Comparison of ENCODE assay signal across 18 cellular contexts in genomic region chr18:34971313-34971712, GRCh38.
DNase-seq lines count a peak whose midpoint lies in the region; ATAC-seq, FAIRE-seq and TF ChIP-seq lines count a peak whose summit lies in the region.
"Had no signal": no experiment of that assay in that cellular context is flagged by ENCODE, and none has a peak within 500 bp of the region (broad histone marks: within the 10 kb centered on the region; RNA-seq: fewer than 3 reads in every experiment).

No MANE protein-coding gene starts in this region.

- H3K9me1 ChIP-seq in K562 (ENCODE audit: control insufficient read depth, insufficient read depth, low read length), result no peaks in the 10 kb centered on the region

- no peak for ATAC-seq in K562
- no peak for ATAC-seq in HG03571 (IDR thresholded peaks at IDR 0.05; ENCODE audit: unreplicated experiment)
- no peak for ATAC-seq in GM19467 (IDR thresholded peaks at IDR 0.05; ENCODE audit: unreplicated experiment)
- ATAC-seq: Panc1, T-cell had no signal

- H3K9ac ChIP-seq in K562 (ENCODE audit: insufficient read depth in 1 of 2, low read depth in 2 of 2, low read length in 2 of 2) (no peak overlapping the region), kidney (ENCODE audit: low read length in 2 of 2) (no peak overlapping the region)
- H3K9ac ChIP-seq: neural progenitor cell had no signal

- BruUV-seq in K562 (replicated peaks; lab: Mats Ljungman, UMichigan), result no TSS peak

- POLR2A ChIA-PET in K562 (lab: Yijun Ruan, JAX), result interaction anchor here (0.9 to 1.6 kb wide), 2 partner anchors 9 to 230 kb away, joined by 3 read pairs; no protein-coding TSS in a partner anchor

- no peaks in the 10 kb centered on the region for H3K36me3 ChIP-seq in K562 (ENCODE audit: control insufficient read depth, insufficient read depth, low read length)
- no peaks in the 10 kb centered on the region for H3K36me3 ChIP-seq in testis (ENCODE audit: low read depth, missing control alignments)
- no peaks in the 10 kb centered on the region for H3K36me3 ChIP-seq in kidney (ENCODE audit: control insufficient read depth in 1 of 2, insufficient read depth in 2 of 2, low read length in 2 of 2)
- H3K36me3 ChIP-seq: adrenal gland, neural progenitor cell had no signal

- intact Hi-C loops in K562 (cut with micrococcal nuclease), result no loop called here
- intact Hi-C loops in testis (cut with DNase I; ENCODE audit: low total_unique reads), result no loop called here
- intact Hi-C loops in kidney (cut with DNase I), result no loop called here

- FAIRE-seq in D721Med (lab: Jason Lieb, UNC), result peak; percentile 79
- no peak for FAIRE-seq in K562 (lab: Jason Lieb, UNC)
- FAIRE-seq in islet of Langerhans (lab: Jason Lieb, UNC), result peak; percentile 9
- no peak for FAIRE-seq in kidney (lab: Jason Lieb, UNC)
- FAIRE-seq: keratinocyte had no signal

- no peak overlapping the region for H3K4me3 ChIP-seq in K562
- no peak overlapping the region for H3K4me3 ChIP-seq in testis
- no peak overlapping the region for H3K4me3 ChIP-seq in kidney (ENCODE audit: low read length in 2 of 2)
- H3K4me3 ChIP-seq: adrenal gland, neural progenitor cell had no signal

- in situ Hi-C loops in K562 (cut with MboI), result no loop called here

- CTCF ChIA-PET in K562 (lab: Yijun Ruan, JAX; ENCODE audit: low intra/inter-chr PET ratio), result no interaction called here

- TF ChIP-seq POLR2A in K562 (conservative IDR thresholded peaks at IDR 0.05), result no peak
- no peak for TF ChIP-seq POLR2A in testis (IDR thresholded peaks at IDR 0.05)

- no peak overlapping the region for H3K27ac ChIP-seq in K562 (ENCODE audit: extremely low read depth, low read depth, low read length)
- no peak overlapping the region for H3K27ac ChIP-seq in testis
- no peak overlapping the region for H3K27ac ChIP-seq in kidney (ENCODE audit: low read depth in 2 of 2, low read length in 2 of 2)
- H3K27ac ChIP-seq: adrenal gland, neural progenitor cell, VCaP had no signal

- no peak for TF ChIP-seq EP300 in K562 (IDR thresholded peaks at IDR 0.05; ENCODE audit: low read length)

- TF ChIP-seq RAD21 in K562 (CRISPR knock-in tag; conservative IDR thresholded peaks at IDR 0.05 in 1 of 2, IDR thresholded peaks at IDR 0.05 in 1 of 2), result no peak

- no peak overlapping the region for H3K4me2 ChIP-seq in K562 (ENCODE audit: insufficient read depth, low read length)
- H3K4me2 ChIP-seq: neural progenitor cell had no signal

- WGBS in K562 (ENCODE audit: insufficient coverage, low coverage, missing lambda C conversion rate), result 0% methylated on average over 1 of the region's 1 CpG
- WGBS in testis, 2 donors, result 73 to 81% methylated on average over 1 of the region's 1 CpG

- H3K4me1 ChIP-seq in K562 (replicated peaks in 1 of 2; ENCODE audit: control insufficient read depth in 2 of 2, insufficient read depth in 2 of 2, low read length in 2 of 2), result peaks cover 0 to 4% of the 10 kb centered on the region in 2 experiments; a peak in 1 of 5 replicates
- no peaks in the 10 kb centered on the region for H3K4me1 ChIP-seq in testis
- H3K4me1 ChIP-seq in kidney (ENCODE audit: control insufficient read depth in 1 of 2, insufficient read depth in 1 of 2, low read depth in 1 of 2, low read length in 2 of 2), result no peaks in the 10 kb centered on the region
- H3K4me1 ChIP-seq: adrenal gland had no signal

- no peak for DNase-seq in D721Med (ENCODE audit: insufficient read length, low spot score)
- peak; percentile 26 for DNase-seq in LoVo (ENCODE audit: low spot score)
- no peak for DNase-seq in K562 (ENCODE audit: extremely low read depth in 1 of 4, low spot score in 3 of 4)
- no peak for DNase-seq in testis
- DNase-seq in kidney, result no peak
- DNase-seq: adrenal gland; Calu3; NCI-H1105; NCI-H774; stimulated activated CD4-positive, alpha-beta T cell treated with anti-CD3 and anti-CD28 coated beads, Interleukin-1b, Interleukin-23, amount 100 ng/mL, for 48 hours; T-cell had no signal

- H3K79me2 ChIP-seq in K562 (ENCODE audit: control insufficient read depth, insufficient read depth, low read length), result no peaks in the 10 kb centered on the region

- H3K27me3 ChIP-seq in K562 (ENCODE audit: control insufficient read depth in 2 of 2, insufficient read depth in 2 of 2, low read length in 2 of 2) (peaks cover 7 to 10% of the 10 kb centered on the region in 2 experiments; a peak in 2 of 5 replicates), testis (no peaks in the 10 kb centered on the region)
- H3K27me3 ChIP-seq: adrenal gland had no signal

- no peaks in the 10 kb centered on the region for H3K9me3 ChIP-seq in K562 (replicated peaks; ENCODE audit: control insufficient read depth, insufficient read depth, low read depth, low read length)
- no peaks in the 10 kb centered on the region for H3K9me3 ChIP-seq in testis
- no peaks in the 10 kb centered on the region for H3K9me3 ChIP-seq in kidney (ENCODE audit: control insufficient read depth in 1 of 2, low read length in 2 of 2)
- H3K9me3 ChIP-seq: adrenal gland had no signal

- H4K20me1 ChIP-seq in K562 (replicated peaks; ENCODE audit: control insufficient read depth, insufficient read depth, low read length), result no peaks in the 10 kb centered on the region

- TF ChIP-seq CTCF in D721Med (IDR thresholded peaks at IDR 0.05; ENCODE audit: insufficient read depth, missing control alignments), result no peak
- TF ChIP-seq CTCF in K562 (IDR thresholded peaks at IDR 0.05 in 2 of 3, conservative IDR thresholded peaks at IDR 0.05 in 1 of 3; ENCODE audit: insufficient read depth in 2 of 3, low read depth in 1 of 3, low read length in 3 of 3), result no peak
- TF ChIP-seq CTCF in testis (IDR thresholded peaks at IDR 0.05), result no peak
- TF ChIP-seq CTCF in kidney (IDR thresholded peaks at IDR 0.05; ENCODE audit: borderline replicate concordance, extremely low read depth, insufficient read depth), result no peak

- no peak overlapping the region for H2AFZ ChIP-seq in K562 (ENCODE audit: low read depth, low read length)
- H2AFZ ChIP-seq: neural progenitor cell had no signal

TF ChIP-seq in K562, 482 proteins besides CTCF, POLR2A, EP300 and RAD21 (continues in another document):
- TF ChIP-seq CEBPG (CRISPR knock-in tag; IDR thresholded peaks at IDR 0.05) (no peak), CEBPG (tag; conservative IDR thresholded peaks at IDR 0.05 in 1 of 2, IDR thresholded peaks at IDR 0.05 in 1 of 2) (peak in 1 of 2 experiments; percentile 76; a peak in 2 of 4 replicates), POLR2H (tag; IDR thresholded peaks at IDR 0.05; ENCODE audit: low read depth) (no peak), RFX5 (IDR thresholded peaks at IDR 0.05; ENCODE audit: low read depth, low read length) (no peak), JUND (IDR thresholded peaks at IDR 0.05; ENCODE audit: borderline replicate concordance, low read depth, low read length) (no peak), JUND (tag; IDR thresholded peaks at IDR 0.05; ENCODE audit: borderline replicate concordance, low read depth, low read length) (no peak), ZNF3 (CRISPR knock-in tag; IDR thresholded peaks at IDR 0.05) (no peak), MAX (CRISPR knock-in tag; IDR thresholded peaks at IDR 0.05) (no peak), ATF3 (IDR thresholded peaks at IDR 0.05) (peak; percentile 61), ATF3 (CRISPR knock-in tag; conservative IDR thresholded peaks at IDR 0.05) (no peak), RERE (CRISPR knock-in tag; IDR thresholded peaks at IDR 0.05; ENCODE audit: borderline replicate concordance) (no peak), SMARCE1 (IDR thresholded peaks at IDR 0.05) (no peak), PTTG1 (tag; IDR thresholded peaks at IDR 0.05; ENCODE audit: low read depth) (no peak)
